Comparison of ENCODE assay signal across 26 cellular contexts in genomic region chr6:170448745-170449144, GRCh38.
"Had no signal": no experiment of that assay in that cellular context is flagged by ENCODE, and none has a peak within 500 bp of the region (broad histone marks: within the 10 kb centered on the region; RNA-seq: fewer than 3 reads in every experiment).

No MANE protein-coding gene starts in this region.

- H3K9me3 Mint-ChIP-seq: activated T-helper 1 cell treated with anti-CD3 and anti-CD28 coated beads, Interleukin-12 subunit alpha, Interleukin-12 subunit beta, Interleukin-2, Interleukin-4 antibody, amounts not matched to agents 30 ng/mL and 10 ng/mL and 1 ng/mL, durations not matched to agents 14 hours and 24 hours and 36 hours; immature natural killer cell; nephron; T-helper 1 cell treated with Interleukin-12 subunit alpha and Interleukin-12 subunit beta and Interleukin-4 antibody, amounts not matched to agents 30 μg/mL and 1 μg/mL, for 36 hours; type B pancreatic cell had no signal

- H3K4me3 ChIP-seq: adrenal gland, ascending aorta, hepatocyte, left lung, lung, sigmoid colon, smooth muscle cell, thoracic aorta had no signal

- H3K27me3 Mint-ChIP-seq: activated naive CD8-positive, alpha-beta T cell had no signal

- H3K27me3 ChIP-seq: adrenal gland, ascending aorta, hepatocyte, left lung, sigmoid colon had no signal

- H3K36me3 ChIP-seq: adrenal gland, ascending aorta, left lung, sigmoid colon, thoracic aorta had no signal

- DNase-seq: activated CD4-positive, alpha-beta T cell treated with anti-CD3 and anti-CD28 coated beads for 4 hours; activated CD4-positive, alpha-beta T cell treated with anti-CD3 and anti-CD28 coated beads, Interleukin-2, amount 50 U/mL, for 48 hours; activated CD4-positive, CD25-positive, alpha-beta regulatory T cell; adrenal gland; cortex of kidney; immature natural killer cell; left lung; midbrain; occipital lobe; retina; sigmoid colon; stimulated activated CD4-positive, alpha-beta T cell treated with anti-CD3 and anti-CD28 coated beads, Interleukin-2, amount 100 ng/mL, for 48 hours; stimulated activated CD8-positive, alpha-beta memory T cell treated with anti-CD3 and anti-CD28 coated beads, Interleukin-4, amount 100 ng/mL, for 48 hours; stimulated activated naive CD4-positive, alpha-beta T cell; T1000 had no signal

- H3K36me3 Mint-ChIP-seq: activated naive CD8-positive, alpha-beta T cell; type B pancreatic cell had no signal

- H2AFZ ChIP-seq: hepatocyte had no signal

- H3K4me1 ChIP-seq: adrenal gland, ascending aorta, left lung, sigmoid colon had no signal

- ATAC-seq: left lung had no signal

- H3K27ac ChIP-seq: adrenal gland, ascending aorta, hepatocyte, left lung, sigmoid colon, thoracic aorta had no signal

- H3K27ac Mint-ChIP-seq: activated naive CD8-positive, alpha-beta T cell; activated T-helper 1 cell treated with anti-CD3 and anti-CD28 coated beads, Interleukin-12 subunit alpha, Interleukin-12 subunit beta, Interleukin-2, Interleukin-4 antibody, amounts not matched to agents 30 ng/mL and 10 ng/mL and 1 ng/mL, durations not matched to agents 14 hours and 24 hours and 36 hours; nephron; progenitor cell of endocrine pancreas; T-helper 1 cell treated with Interleukin-12 subunit alpha and Interleukin-12 subunit beta and Interleukin-4 antibody, amounts not matched to agents 30 μg/mL and 1 μg/mL, for 36 hours; type B pancreatic cell had no signal

- H3K4me3 Mint-ChIP-seq: activated naive CD8-positive, alpha-beta T cell; activated T-helper 1 cell treated with anti-CD3 and anti-CD28 coated beads, Interleukin-12 subunit alpha, Interleukin-12 subunit beta, Interleukin-2, Interleukin-4 antibody, amounts not matched to agents 30 ng/mL and 10 ng/mL and 1 ng/mL, durations not matched to agents 14 hours and 24 hours and 36 hours; immature natural killer cell; nephron; T-helper 1 cell treated with Interleukin-12 subunit alpha and Interleukin-12 subunit beta and Interleukin-4 antibody, amounts not matched to agents 30 μg/mL and 1 μg/mL, for 36 hours; type B pancreatic cell had no signal

- H3K9me3 ChIP-seq: adrenal gland, ascending aorta, left lung, sigmoid colon, thoracic aorta had no signal
